ENCODE assay signal across 28 cellular contexts in the genomic region with DNA sequence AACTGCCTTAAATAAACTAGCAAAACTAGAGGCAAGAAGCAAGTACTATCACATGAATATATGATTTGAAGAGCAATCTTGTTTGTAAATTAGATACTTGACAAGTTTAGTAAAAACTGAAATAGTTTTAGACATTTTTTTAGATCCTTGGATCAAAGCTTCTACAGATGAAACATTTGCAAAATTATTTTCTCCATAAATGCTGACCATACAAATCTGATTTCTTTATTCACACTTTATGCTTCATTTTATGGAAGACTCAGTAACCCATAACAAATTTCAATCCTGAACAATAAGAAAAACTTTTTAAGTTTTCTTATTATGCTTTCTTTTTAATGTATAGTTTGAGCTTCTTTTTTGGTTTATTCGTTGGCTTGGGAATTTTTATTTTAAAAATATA.
DNase-seq lines count a peak whose midpoint lies in the region; ATAC-seq, FAIRE-seq and TF ChIP-seq lines count a peak whose summit lies in the region.
"Had no signal": no experiment of that assay in that cellular context is flagged by ENCODE, and none has a peak within 500 bp of the region (broad histone marks: within the 10 kb centered on the region; RNA-seq: fewer than 3 reads in every experiment).

No MANE protein-coding gene starts in this region.

- no peak for DNase-seq in HepG2 (ENCODE audit: low spot score)
- no peak for DNase-seq in right lobe of liver
- DNase-seq in Karpas-422 = no peak
- DNase-seq in small intestine = no peak
- DNase-seq in germinal center (ENCODE audit: low spot score) = no peak
- no peak for DNase-seq in mesothelial cell of epicardium (ENCODE audit: low spot score in 2 of 2, unreplicated experiment in 2 of 2)
- no peak for DNase-seq in thyroid gland
- DNase-seq: ACHN; BE2C; C1 segment of cervical spinal cord; CD4-positive, alpha-beta memory T cell; CD4-positive, CD25-positive, alpha-beta regulatory T cell; CD8-positive, alpha-beta memory T cell; COR-L47; DMS 273 treated with DMSO at 0.1 percent for 48 hours; DMS153; DMS53; DMS79; DND-41; EL; GDM1 had no signal

- H3K36me3 ChIP-seq in HepG2 (replicated peaks in 1 of 2; ENCODE audit: control insufficient read depth in 1 of 2, insufficient read depth in 2 of 2, low read length in 2 of 2) = no peaks in the 10 kb centered on the region
- no peaks in the 10 kb centered on the region for H3K36me3 ChIP-seq in right lobe of liver
- H3K36me3 ChIP-seq in Karpas-422 (ENCODE audit: insufficient read depth, low read length) = no peaks in the 10 kb centered on the region
- H3K36me3 ChIP-seq in small intestine (ENCODE audit: control insufficient read depth in 2 of 2, insufficient read depth in 2 of 2, low read length in 2 of 2) = no peaks in the 10 kb centered on the region
- H3K36me3 ChIP-seq in thyroid gland = no peaks in the 10 kb centered on the region
- H3K36me3 ChIP-seq: BE2C, BLaER1 had no signal

- in situ Hi-C loops in HepG2 (cut with HindIII; ENCODE audit: extremely low pct_ligation_motif_present, low pct_unique_long_range_greater_than_20kb) = no loop called here

- intact Hi-C loops in HepG2 (cut with micrococcal nuclease; ENCODE audit: unreplicated experiment) (no loop called here), right lobe of liver (cut with DNase I) (no loop called here), thyroid gland (cut with DNase I) (no loop called here)

- TF ChIP-seq POLR2A in HepG2 (IDR thresholded peaks at IDR 0.05; ENCODE audit: insufficient read depth in 1 of 2, low read depth in 2 of 2, low read length in 2 of 2) (no peak), right lobe of liver (IDR thresholded peaks at IDR 0.05) (no peak), thyroid gland (IDR thresholded peaks at IDR 0.05) (no peak)

- FAIRE-seq in HepG2 (lab: Jason Lieb, UNC) (no peak), colon (lab: Jason Lieb, UNC) (peak; percentile 60), small intestine (lab: Jason Lieb, UNC) (peak; percentile 79)
- FAIRE-seq: GM12878, GM12892, GM18507 had no signal

- H4K20me1 ChIP-seq in HepG2 (ENCODE audit: insufficient read depth, low read length) (no peaks in the 10 kb centered on the region), Karpas-422 (ENCODE audit: insufficient read depth, low read depth, low read length) (no peaks in the 10 kb centered on the region)
- H4K20me1 ChIP-seq: BLaER1 had no signal

- ATAC-seq in HepG2 (no peak), right lobe of liver (no peak)
- ATAC-seq: GM12878 had no signal

- H3K9me3 Mint-ChIP-seq in mesothelial cell of epicardium = no peaks in the 10 kb centered on the region

- H3K9ac ChIP-seq in HepG2 (ENCODE audit: insufficient read depth, low read depth, low read length) (no peak overlapping the region), Karpas-422 (ENCODE audit: low read length) (no peak overlapping the region)
- H3K9ac ChIP-seq: BLaER1 had no signal

- H3K27ac Mint-ChIP-seq in mesothelial cell of epicardium = no peak overlapping the region
- H3K27ac Mint-ChIP-seq: CD14-positive monocyte; CD4-positive, alpha-beta memory T cell; CD4-positive, CD25-positive, alpha-beta regulatory T cell; CD8-positive, alpha-beta memory T cell had no signal

- H3K36me3 Mint-ChIP-seq in mesothelial cell of epicardium = no peaks in the 10 kb centered on the region
- H3K36me3 Mint-ChIP-seq: CD14-positive monocyte; CD4-positive, CD25-positive, alpha-beta regulatory T cell had no signal

- no TSS peak for BruUV-seq in HepG2 (replicated peaks; lab: Mats Ljungman, UMichigan)

- H3K27me3 ChIP-seq in HepG2 (ENCODE audit: control insufficient read depth in 1 of 2, insufficient read depth in 2 of 2, low read length in 2 of 2) (no peaks in the 10 kb centered on the region; a peak in 1 of 5 replicates), right lobe of liver (no peaks in the 10 kb centered on the region), Karpas-422 (ENCODE audit: low read length) (no peaks in the 10 kb centered on the region), small intestine (ENCODE audit: control insufficient read depth in 2 of 2, insufficient read depth in 2 of 2, low read length in 2 of 2) (no peaks in the 10 kb centered on the region), thyroid gland (no peaks in the 10 kb centered on the region)
- H3K27me3 ChIP-seq: BE2C, BLaER1 had no signal

- H2AFZ ChIP-seq in HepG2 (ENCODE audit: low read length) (no peak overlapping the region), Karpas-422 (ENCODE audit: low read length) (peak overlapping the region; percentile 87)

- no peak overlapping the region for H3K4me2 ChIP-seq in HepG2 (ENCODE audit: low read depth, low read length)
- no peak overlapping the region for H3K4me2 ChIP-seq in Karpas-422 (ENCODE audit: low read depth, low read length, poor library complexity, severe bottlenecking)
- H3K4me2 ChIP-seq: BLaER1 had no signal

- peaks cover 9% of the 10 kb centered on the region for H3K4me1 Mint-ChIP-seq in mesothelial cell of epicardium
- H3K4me1 Mint-ChIP-seq: CD14-positive monocyte; CD4-positive, alpha-beta memory T cell; CD4-positive, CD25-positive, alpha-beta regulatory T cell; CD8-positive, alpha-beta memory T cell had no signal

- POLR2A ChIA-PET in HepG2 (lab: Yijun Ruan, JAX) = no interaction called here

- no peaks in the 10 kb centered on the region for H3K27me3 Mint-ChIP-seq in mesothelial cell of epicardium (ENCODE audit: low read depth)
- H3K27me3 Mint-ChIP-seq: CD4-positive, alpha-beta memory T cell; CD4-positive, CD25-positive, alpha-beta regulatory T cell; CD8-positive, alpha-beta memory T cell had no signal

- H3K9me2 ChIP-seq in Karpas-422 (replicated peaks; ENCODE audit: insufficient read depth, low read length) = no peaks in the 10 kb centered on the region

- H3K9me3 ChIP-seq in HepG2 (ENCODE audit: low read length) (no peaks in the 10 kb centered on the region), right lobe of liver (no peaks in the 10 kb centered on the region), Karpas-422 (ENCODE audit: low read length) (no peaks in the 10 kb centered on the region), small intestine (ENCODE audit: control insufficient read depth, low read depth) (no peaks in the 10 kb centered on the region), thyroid gland (no peaks in the 10 kb centered on the region)
- H3K9me3 ChIP-seq: BE2C, BLaER1 had no signal

- CTCF ChIA-PET in HepG2 (lab: Yijun Ruan, JAX; ENCODE audit: low intra/inter-chr PET ratio, low total read pairs) = no interaction called here

- H3K27ac ChIP-seq in HepG2 (ENCODE audit: extremely low read length, insufficient read depth, low read length) (no peak overlapping the region), right lobe of liver (no peak overlapping the region), Karpas-422 (ENCODE audit: low read length) (no peak overlapping the region), small intestine (ENCODE audit: low read depth in 1 of 2, low read length in 1 of 2) (no peak overlapping the region), thyroid gland (no peak overlapping the region)
- H3K27ac ChIP-seq: 22Rv1, BLaER1 had no signal

- H3K4me1 ChIP-seq in HepG2 (ENCODE audit: insufficient read depth, low read length) (no peaks in the 10 kb centered on the region), right lobe of liver (no peaks in the 10 kb centered on the region), Karpas-422 (ENCODE audit: low read length) (no peaks in the 10 kb centered on the region), small intestine (ENCODE audit: control insufficient read depth in 2 of 2, insufficient read depth in 1 of 2, low read depth in 1 of 2, low read length in 1 of 2) (no peaks in the 10 kb centered on the region), thyroid gland (no peaks in the 10 kb centered on the region)
- H3K4me1 ChIP-seq: BE2C, BLaER1 had no signal

- no peak for TF ChIP-seq EP300 in HepG2 (IDR thresholded peaks at IDR 0.05; ENCODE audit: low read depth in 2 of 2, low read length in 2 of 2)
- no peak for TF ChIP-seq EP300 in HepG2 (CRISPR knock-in tag; IDR thresholded peaks at IDR 0.05; ENCODE audit: borderline replicate concordance)

- TF ChIP-seq CTCF in HepG2 (CRISPR knock-in tag; IDR thresholded peaks at IDR 0.05) (no peak), right lobe of liver (IDR thresholded peaks at IDR 0.05) (no peak), mesothelial cell of epicardium (IDR thresholded peaks at IDR 0.05; ENCODE audit: unreplicated experiment) (no peak), thyroid gland (IDR thresholded peaks at IDR 0.05) (no peak)

- H3K4me3 ChIP-seq in HepG2 (replicated peaks in 1 of 3; ENCODE audit: insufficient read depth in 1 of 3, low read depth in 2 of 3, low read length in 3 of 3) = no peak overlapping the region
- no peak overlapping the region for H3K4me3 ChIP-seq in right lobe of liver
- H3K4me3 ChIP-seq in Karpas-422 (ENCODE audit: low read length) = no peak overlapping the region
- H3K4me3 ChIP-seq in small intestine (ENCODE audit: low read depth in 1 of 2, low read length in 2 of 2) = no peak overlapping the region
- H3K4me3 ChIP-seq in thyroid gland (replicated peaks in 1 of 3) = no peak overlapping the region
- H3K4me3 ChIP-seq: BLaER1, GM12878 had no signal

- 0% methylated on average over 1 of the region's 1 CpG for WGBS in HepG2 (ENCODE audit: low lambda C conversion rate)
- 67% methylated on average over 1 of the region's 1 CpG for WGBS in right lobe of liver (ENCODE audit: insufficient coverage, low coverage, low lambda C conversion rate, missing lambda C conversion rate)
- WGBS in small intestine, 3 donors = 69 to 82% (median 69%) methylated on average over 1 of the region's 1 CpG
- WGBS in thyroid gland, 2 donors = 80 to 87% methylated on average over 1 of the region's 1 CpG

- H3K79me2 ChIP-seq in HepG2 (ENCODE audit: insufficient read depth, low read length) = no peaks in the 10 kb centered on the region
- H3K79me2 ChIP-seq in Karpas-422 (ENCODE audit: low read length) = no peaks in the 10 kb centered on the region

- no peak for TF ChIP-seq RAD21 in HepG2 (CRISPR knock-in tag; IDR thresholded peaks at IDR 0.05)

- H3K4me3 Mint-ChIP-seq in mesothelial cell of epicardium = no peak overlapping the region
- H3K4me3 Mint-ChIP-seq: CD14-positive monocyte; CD4-positive, alpha-beta memory T cell; CD4-positive, CD25-positive, alpha-beta regulatory T cell; CD8-positive, alpha-beta memory T cell had no signal

TF ChIP-seq in HepG2, 621 proteins besides CTCF, POLR2A, EP300 and RAD21:
- TF ChIP-seq KLF13 (CRISPR knock-in tag; IDR thresholded peaks at IDR 0.05) (no peak), MAFK (conservative IDR thresholded peaks at IDR 0.05 in 1 of 2, IDR thresholded peaks at IDR 0.05 in 1 of 2; ENCODE audit: low read length in 2 of 2) (peak; percentile 60 to 83; a peak in 3 of 4 replicates), MAFF (IDR thresholded peaks at IDR 0.05; ENCODE audit: low read depth, low read length) (peak; percentile 76)
